8 cellular contexts compared by ENCODE assay signal in genomic region chr10:73625884-73626753, GRCh38. TPM values are rescaled to one million over a fixed set of nuclear protein-coding genes. Genes with fewer than 3 reads are reported as not detected.
DNase-seq lines count a peak whose midpoint lies in the region; ATAC-seq and TF ChIP-seq lines count a peak whose summit lies in the region.

No MANE protein-coding gene starts in this region.

- no peaks in the 10 kb centered on the region for H3K4me1 ChIP-seq in testis

- H3K36me3 ChIP-seq in SK-N-MC (ENCODE audit: insufficient read depth, low read length) = no peaks in the 10 kb centered on the region
- no peaks in the 10 kb centered on the region for H3K36me3 ChIP-seq in testis (ENCODE audit: low read depth, missing control alignments)

- H3K27me3 ChIP-seq in testis = no peaks in the 10 kb centered on the region

- intact Hi-C loops in testis (cut with DNase I; ENCODE audit: low total_unique reads) = no loop called here

- peaks cover 7 to 10% of the 10 kb centered on the region in 2 donors for H3K36me3 Mint-ChIP-seq in activated naive CD4-positive, alpha-beta T cell treated with anti-CD3 and anti-CD28 coated beads, Interleukin-2, amount 50 U/mL, for 72 hours
- no peaks in the 10 kb centered on the region for H3K36me3 Mint-ChIP-seq in glutamatergic neuron (ENCODE audit: unreplicated experiment)

- peaks cover 2% of the 10 kb centered on the region for H3K27me3 Mint-ChIP-seq in glutamatergic neuron (ENCODE audit: unreplicated experiment)

- ATAC-seq in HG02588 (IDR thresholded peaks at IDR 0.05; ENCODE audit: unreplicated experiment) (peak; percentile 90), omental fat pad (ENCODE audit: low FRiP score) (peak; percentile 95)
- peak; percentile 99 for ATAC-seq in activated naive CD4-positive, alpha-beta T cell treated with anti-CD3 and anti-CD28 coated beads, Interleukin-2, amount 50 U/mL, for 72 hours

- WGBS in testis, 2 donors = 1 to 2% methylated on average over 20 to 42 of the region's 42 CpGs

- H3K4me3 Mint-ChIP-seq in glutamatergic neuron (ENCODE audit: unreplicated experiment) = peak overlapping the region; percentile 100

- H3K9me3 ChIP-seq in SK-N-MC (ENCODE audit: low read depth, low read length) (no peaks in the 10 kb centered on the region), testis (no peaks in the 10 kb centered on the region)

- H3K4me1 Mint-ChIP-seq in glutamatergic neuron (ENCODE audit: low read depth, unreplicated experiment) = no peaks in the 10 kb centered on the region

- TF ChIP-seq POLR2A in testis (IDR thresholded peaks at IDR 0.05) = peak; percentile 32

- peak; percentile 93 for DNase-seq in NCI-H1048 (lab: John Stamatoyannopoulos, UW)
- DNase-seq in SK-N-MC (ENCODE audit: low read depth, low spot score) = peak; percentile 66
- peak; percentile 88 to 93 for DNase-seq in activated naive CD4-positive, alpha-beta T cell treated with anti-CD3 and anti-CD28 coated beads, Interleukin-2, amount 50 U/mL, for 72 hours (ENCODE audit: low spot score in 2 of 2)
- peak; percentile 89 for DNase-seq in glutamatergic neuron
- DNase-seq in omental fat pad (ENCODE audit: low spot score) = peak; percentile 95
- DNase-seq in testis = peak; percentile 99

- peak overlapping the region; percentile 98 for H3K4me3 ChIP-seq in GM08714 (ENCODE audit: low read length)
- peak overlapping the region; percentile 90 for H3K4me3 ChIP-seq in SK-N-MC
- H3K4me3 ChIP-seq in testis = peak overlapping the region; percentile 80 to 87

- peak overlapping the region; percentile 96 to 98 for H3K27ac Mint-ChIP-seq in activated naive CD4-positive, alpha-beta T cell treated with anti-CD3 and anti-CD28 coated beads, Interleukin-2, amount 50 U/mL, for 72 hours
- peak overlapping the region; percentile 99 for H3K27ac Mint-ChIP-seq in glutamatergic neuron (ENCODE audit: unreplicated experiment)

- no peaks in the 10 kb centered on the region for H3K9me3 Mint-ChIP-seq in activated naive CD4-positive, alpha-beta T cell treated with anti-CD3 and anti-CD28 coated beads, Interleukin-2, amount 50 U/mL, for 72 hours
- no peaks in the 10 kb centered on the region for H3K9me3 Mint-ChIP-seq in glutamatergic neuron (ENCODE audit: unreplicated experiment)

- H3K27ac ChIP-seq in SK-N-MC = peak overlapping the region; percentile 84
- H3K27ac ChIP-seq in testis = peak overlapping the region; percentile 77 to 90

- TF ChIP-seq CTCF in glutamatergic neuron (IDR thresholded peaks at IDR 0.05; ENCODE audit: partially characterized antibody, unreplicated experiment) (no peak), omental fat pad (IDR thresholded peaks at IDR 0.05) (no peak), testis (IDR thresholded peaks at IDR 0.05) (no peak)

- peak overlapping the region; percentile 98 for H3K9ac ChIP-seq in SK-N-MC (ENCODE audit: insufficient read length)

RNA-seq across cellular contexts. Expression of gene MYOZ1, which starts 15.2 kb away (rescaled TPM):
- total RNA-seq in activated naive CD4-positive, alpha-beta T cell treated with anti-CD3 and anti-CD28 coated beads, Interleukin-2, amount 50 U/mL, for 72 hours = not detected
- total RNA-seq in glutamatergic neuron (ENCODE audit: unreplicated experiment) = 0.64 TPM
- total RNA-seq in omental fat pad = 1 to 10 TPM in 2 of 4 donors, under 1 TPM in 1, not detected in 1; 0.82 to 1.9 (median 1.6) TPM
- total RNA-seq in testis = 1 to 10 TPM; 2.4 to 3.2 TPM
- polyA plus RNA-seq in testis (ENCODE audit: insufficient read depth, low read depth, low replicate concordance) = 10.5 TPM

RNA-seq across cellular contexts. Expression of gene SYNPO2L, which starts 29.7 kb away (rescaled TPM):
- not detected for total RNA-seq in activated naive CD4-positive, alpha-beta T cell treated with anti-CD3 and anti-CD28 coated beads, Interleukin-2, amount 50 U/mL, for 72 hours
- total RNA-seq in glutamatergic neuron (ENCODE audit: unreplicated experiment) (0.42 TPM), omental fat pad (under 1 TPM in 1 of 4 donors, not detected in 3; 0.13 TPM), testis (under 1 TPM; 0.31 TPM)
- 2.3 TPM for polyA plus RNA-seq in testis (ENCODE audit: insufficient read depth, low read depth, low replicate concordance)

RNA-seq across cellular contexts. Expression of gene USP54, which starts 35.0 kb away (rescaled TPM):
- 1 to 10 TPM; 4.6 to 6.2 TPM for total RNA-seq in activated naive CD4-positive, alpha-beta T cell treated with anti-CD3 and anti-CD28 coated beads, Interleukin-2, amount 50 U/mL, for 72 hours
- 9.1 TPM for total RNA-seq in glutamatergic neuron (ENCODE audit: unreplicated experiment)
- total RNA-seq in omental fat pad = 10 to 100 TPM in 3 of 4 donors, 1 to 10 TPM in 1; 9.2 to 28.1 (median 20.2) TPM
- total RNA-seq in testis = 10 to 100 TPM; 61.3 to 77.9 TPM
- polyA plus RNA-seq in testis (ENCODE audit: insufficient read depth, low read depth, low replicate concordance) = 40.7 TPM

Comparison
In these comparisons a context has a peak if more than half of its experiments do, and no peak if none do; other contexts are left out.
1. Peak in every context shown above with its lines: DNase-seq, ATAC-seq, H3K4me3 ChIP-seq and H3K27ac ChIP-seq.